16 cellular contexts compared by ENCODE assay signal in genomic region chr4:163350672-163351071, GRCh38. TPM values are rescaled to one million over a fixed set of nuclear protein-coding genes. Genes with fewer than 3 reads are reported as not detected.
"Had no signal": no experiment of that assay in that cellular context is flagged by ENCODE, and none has a peak within 500 bp of the region (broad histone marks: within the 10 kb centered on the region; RNA-seq: fewer than 3 reads in every experiment).

No MANE protein-coding gene starts in this region.

- H3K4me1 ChIP-seq: adrenal gland, esophagus muscularis mucosa, neural progenitor cell had no signal

- H3K27ac ChIP-seq: adrenal gland, brain microvascular endothelial cell, dorsolateral prefrontal cortex, esophagus muscularis mucosa, neural progenitor cell, tibial artery had no signal

- H3K27me3 ChIP-seq: adrenal gland, brain microvascular endothelial cell, tibial artery had no signal

- DNase-seq: activated CD4-positive, alpha-beta T cell treated with anti-CD3 and anti-CD28 coated beads, Interleukin-2, amount 10 ng/mL, durations not matched to agents 7 days and 5 days; activated CD4-positive, CD25-positive, alpha-beta regulatory T cell; activated CD8-positive, alpha-beta memory T cell treated with anti-CD3 and anti-CD28 coated beads for 24 hours; activated naive CD4-positive, alpha-beta T cell treated with anti-CD3 and anti-CD28 coated beads, Interleukin-2, amount 50 U/mL, for 16 hours; adrenal gland; brain microvascular endothelial cell; dorsolateral prefrontal cortex; foreskin fibroblast; head of caudate nucleus; small intestine; T-helper 2 cell; tibial artery had no signal

- ATAC-seq: stimulated activated effector memory CD8-positive, alpha-beta T cell treated with anti-CD3 and anti-CD28 coated beads, Interleukin-12 subunit alpha, Interleukin-12 subunit beta, amount 100 ng/mL, for 72 hours had no signal

RNA-seq across cellular contexts. Expression of gene NPY5R, which starts 7.0 kb away (rescaled TPM):
- total RNA-seq: activated CD4-positive, alpha-beta T cell treated with anti-CD3 and anti-CD28 coated beads, Interleukin-2, amount 10 ng/mL, durations not matched to agents 7 days and 5 days; mesothelial cell of epicardium had no signal

RNA-seq across cellular contexts. Expression of gene NPY1R, which starts 18.3 kb away (rescaled TPM):
- total RNA-seq: activated CD4-positive, alpha-beta T cell treated with anti-CD3 and anti-CD28 coated beads, Interleukin-2, amount 10 ng/mL, durations not matched to agents 7 days and 5 days had no signal
